In genomic region chr4:76354517-76355473, GRCh38 we compare ENCODE assay signal across 16 cellular contexts. TPM values are rescaled to one million over a fixed set of nuclear protein-coding genes. Genes with fewer than 3 reads are reported as not detected.
DNase-seq lines count a peak whose midpoint lies in the region; ATAC-seq and TF ChIP-seq lines count a peak whose summit lies in the region.
"Had no signal": no experiment of that assay in that cellular context is flagged by ENCODE, and none has a peak within 500 bp of the region (broad histone marks: within the 10 kb centered on the region; RNA-seq: fewer than 3 reads in every experiment).

No MANE protein-coding gene starts in this region.

- H3K4me3 ChIP-seq in CD8-positive, alpha-beta T cell (ENCODE audit: low read depth, low read length), result peak overlapping the region; percentile 20
- no peak overlapping the region for H3K4me3 ChIP-seq in Jurkat, Clone E6-1 (ENCODE audit: low read length)
- H3K4me3 ChIP-seq: breast epithelium, gastrocnemius medialis, stomach had no signal

- CTCF ChIA-PET in CD8-positive, alpha-beta T cell (lab: Charles Lee), result interaction anchor here (0.6 to 1.6 kb wide), 10 partner anchors 10 to 205 kb away, joined by 3 to 5 read pairs (median 3); no protein-coding TSS in a partner anchor

- no peaks in the 10 kb centered on the region for H3K36me3 ChIP-seq in CD8-positive, alpha-beta T cell (ENCODE audit: insufficient read depth, low read length)
- H3K36me3 ChIP-seq: breast epithelium, gastrocnemius medialis had no signal

- no peaks in the 10 kb centered on the region for H3K27me3 Mint-ChIP-seq in CD8-positive, alpha-beta T cell (ENCODE audit: low read depth)
- peaks cover 8% of the 10 kb centered on the region for H3K27me3 Mint-ChIP-seq in activated T-helper 1 cell treated with anti-CD3 and anti-CD28 coated beads, Interleukin-12 subunit alpha, Interleukin-12 subunit beta, Interleukin-2, Interleukin-4 antibody, amounts not matched to agents 30 ng/mL and 10 ng/mL and 1 ng/mL, durations not matched to agents 14 hours and 24 hours and 36 hours (ENCODE audit: insufficient read depth)
- H3K27me3 Mint-ChIP-seq in natural killer cell treated with Interleukin-12 subunit alpha and Interleukin-12 subunit beta and Interleukin-15 and Interleukin-18, amount 100 ng/mL, for 72 hours, result peaks cover 0 to 3% of the 10 kb centered on the region in 2 donors

- H3K36me3 Mint-ChIP-seq in CD8-positive, alpha-beta T cell, result no peaks in the 10 kb centered on the region
- no peaks in the 10 kb centered on the region for H3K36me3 Mint-ChIP-seq in activated T-helper 1 cell treated with anti-CD3 and anti-CD28 coated beads, Interleukin-12 subunit alpha, Interleukin-12 subunit beta, Interleukin-2, Interleukin-4 antibody, amounts not matched to agents 30 ng/mL and 10 ng/mL and 1 ng/mL, durations not matched to agents 14 hours and 24 hours and 36 hours (ENCODE audit: low read depth)
- peaks cover 24% of the 10 kb centered on the region for H3K36me3 Mint-ChIP-seq in natural killer cell treated with Interleukin-12 subunit alpha and Interleukin-12 subunit beta and Interleukin-15 and Interleukin-18, amount 100 ng/mL, for 72 hours

- H3K27me3 ChIP-seq in CD8-positive, alpha-beta T cell (ENCODE audit: insufficient read depth, low read length), result no peaks in the 10 kb centered on the region
- H3K27me3 ChIP-seq: breast epithelium, gastrocnemius medialis, stomach had no signal

- H3K9me3 Mint-ChIP-seq in CD8-positive, alpha-beta T cell, result peaks cover 27% of the 10 kb centered on the region
- peaks cover 17% of the 10 kb centered on the region for H3K9me3 Mint-ChIP-seq in activated T-helper 1 cell treated with anti-CD3 and anti-CD28 coated beads, Interleukin-12 subunit alpha, Interleukin-12 subunit beta, Interleukin-2, Interleukin-4 antibody, amounts not matched to agents 30 ng/mL and 10 ng/mL and 1 ng/mL, durations not matched to agents 14 hours and 24 hours and 36 hours
- H3K9me3 Mint-ChIP-seq in natural killer cell treated with Interleukin-12 subunit alpha and Interleukin-12 subunit beta and Interleukin-15 and Interleukin-18, amount 100 ng/mL, for 72 hours, result peaks cover 13% of the 10 kb centered on the region

- peaks cover 14% of the 10 kb centered on the region for H3K4me1 ChIP-seq in CD8-positive, alpha-beta T cell (ENCODE audit: insufficient read depth, low read length)
- H3K4me1 ChIP-seq: breast epithelium, gastrocnemius medialis, stomach had no signal

- H3K9me3 ChIP-seq in CD8-positive, alpha-beta T cell (ENCODE audit: low read length), result no peaks in the 10 kb centered on the region

- no peak overlapping the region for H3K27ac ChIP-seq in CD8-positive, alpha-beta T cell (ENCODE audit: low read depth, low read length)
- H3K27ac ChIP-seq: breast epithelium, C4-2B, gastrocnemius medialis, stomach had no signal

- peak overlapping the region; percentile 1 for H3K27ac Mint-ChIP-seq in CD8-positive, alpha-beta T cell
- no peak overlapping the region for H3K27ac Mint-ChIP-seq in activated T-helper 1 cell treated with anti-CD3 and anti-CD28 coated beads, Interleukin-12 subunit alpha, Interleukin-12 subunit beta, Interleukin-2, Interleukin-4 antibody, amounts not matched to agents 30 ng/mL and 10 ng/mL and 1 ng/mL, durations not matched to agents 14 hours and 24 hours and 36 hours
- H3K27ac Mint-ChIP-seq in natural killer cell treated with Interleukin-12 subunit alpha and Interleukin-12 subunit beta and Interleukin-15 and Interleukin-18, amount 100 ng/mL, for 72 hours, result peak overlapping the region in 1 of 2 donors; percentile 49

- POLR2A ChIA-PET in CD8-positive, alpha-beta T cell (lab: Charles Lee), result no interaction called here

- DNase-seq in CD8-positive, alpha-beta T cell, result peak in 2 of 7 experiments; percentile 24 to 53
- DNase-seq in Jurkat, Clone E6-1 (ENCODE audit: low read depth, low spot score), result peak; percentile 61
- peak; percentile 14 for DNase-seq in activated T-helper 1 cell treated with anti-CD3 and anti-CD28 coated beads, Interleukin-12 subunit alpha, Interleukin-12 subunit beta, Interleukin-2, Interleukin-4 antibody, amounts not matched to agents 30 ng/mL and 10 ng/mL and 1 ng/mL, durations not matched to agents 14 hours and 24 hours and 36 hours (ENCODE audit: low spot score)
- peak; percentile 67 for DNase-seq in natural killer cell treated with Interleukin-12 subunit alpha and Interleukin-12 subunit beta and Interleukin-15 and Interleukin-18, amount 100 ng/mL, for 72 hours (ENCODE audit: low spot score)
- no peak for DNase-seq in RPMI8226
- no peak for DNase-seq in NCI-H69 (lab: John Stamatoyannopoulos, UW)
- DNase-seq: gastrocnemius medialis, HCEC 1CT, NCI-H1092, NCI-H345, stomach had no signal

- ATAC-seq in CD8-positive, alpha-beta T cell, result peak; percentile 66
- ATAC-seq in natural killer cell treated with Interleukin-12 subunit alpha and Interleukin-12 subunit beta and Interleukin-15 and Interleukin-18, amount 100 ng/mL, for 72 hours, result peak; percentile 87 to 94
- no peak for ATAC-seq in GM18909 (IDR thresholded peaks at IDR 0.05; ENCODE audit: poor library complexity, unreplicated experiment)
- ATAC-seq: gastrocnemius medialis, Panc1 had no signal

- no peak for TF ChIP-seq CTCF in CD8-positive, alpha-beta T cell (IDR thresholded peaks at IDR 0.05)

- H3K4me1 Mint-ChIP-seq in CD8-positive, alpha-beta T cell (ENCODE audit: low read depth), result peaks cover 13% of the 10 kb centered on the region
- H3K4me1 Mint-ChIP-seq in activated T-helper 1 cell treated with anti-CD3 and anti-CD28 coated beads, Interleukin-12 subunit alpha, Interleukin-12 subunit beta, Interleukin-2, Interleukin-4 antibody, amounts not matched to agents 30 ng/mL and 10 ng/mL and 1 ng/mL, durations not matched to agents 14 hours and 24 hours and 36 hours (ENCODE audit: low read depth), result peaks cover 21% of the 10 kb centered on the region
- H3K4me1 Mint-ChIP-seq in natural killer cell treated with Interleukin-12 subunit alpha and Interleukin-12 subunit beta and Interleukin-15 and Interleukin-18, amount 100 ng/mL, for 72 hours (ENCODE audit: low read depth in 2 of 2), result peaks cover 23 to 34% of the 10 kb centered on the region in 2 donors

- peak overlapping the region; percentile 2 for H3K4me3 Mint-ChIP-seq in CD8-positive, alpha-beta T cell
- H3K4me3 Mint-ChIP-seq in activated T-helper 1 cell treated with anti-CD3 and anti-CD28 coated beads, Interleukin-12 subunit alpha, Interleukin-12 subunit beta, Interleukin-2, Interleukin-4 antibody, amounts not matched to agents 30 ng/mL and 10 ng/mL and 1 ng/mL, durations not matched to agents 14 hours and 24 hours and 36 hours, result peak overlapping the region; percentile 1
- peak overlapping the region; percentile 70 for H3K4me3 Mint-ChIP-seq in natural killer cell treated with Interleukin-12 subunit alpha and Interleukin-12 subunit beta and Interleukin-15 and Interleukin-18, amount 100 ng/mL, for 72 hours

- intact Hi-C loops in CD8-positive, alpha-beta T cell (cut with DNase I, micrococcal nuclease), result no loop called here
- intact Hi-C loops in activated T-helper 1 cell treated with anti-CD3 and anti-CD28 coated beads, Interleukin-12 subunit alpha, Interleukin-12 subunit beta, Interleukin-2, Interleukin-4 antibody, amounts not matched to agents 30 ng/mL and 10 ng/mL and 1 ng/mL, durations not matched to agents 14 hours and 24 hours and 36 hours (cut with micrococcal nuclease), result loop anchor here (1.0 kb wide), 2 partner anchors 53 to 140 kb away; no protein-coding TSS in a partner anchor

RNA-seq across cellular contexts. Expression of gene STBD1, which starts 48.3 kb away (rescaled TPM):
- total RNA-seq in CD8-positive, alpha-beta T cell, result not detected
- not detected for polyA plus RNA-seq in Jurkat, Clone E6-1 (2012; ENCODE audit: insufficient read depth, insufficient read length)
- total RNA-seq in activated T-helper 1 cell treated with anti-CD3 and anti-CD28 coated beads, Interleukin-12 subunit alpha, Interleukin-12 subunit beta, Interleukin-2, Interleukin-4 antibody, amounts not matched to agents 30 ng/mL and 10 ng/mL and 1 ng/mL, durations not matched to agents 14 hours and 24 hours and 36 hours, result 0.51 and 0.57 TPM in 2 replicates
- total RNA-seq in natural killer cell treated with Interleukin-12 subunit alpha and Interleukin-12 subunit beta and Interleukin-15 and Interleukin-18, amount 100 ng/mL, for 72 hours, result 1 to 10 TPM; 3.6 to 3.9 TPM
- total RNA-seq: mononuclear cell had no signal

Comparison
In these comparisons a context has a peak if more than half of its experiments do, and no peak if none do; other contexts are left out.
1. DNase-seq: peak in Jurkat, Clone E6-1 (single experiment), activated T-helper 1 cell treated with anti-CD3 and anti-CD28 coated beads, Interleukin-12 subunit alpha, Interleukin-12 subunit beta, Interleukin-2, Interleukin-4 antibody, amounts not matched to agents 30 ng/mL and 10 ng/mL and 1 ng/mL, durations not matched to agents 14 hours and 24 hours and 36 hours (single experiment) and natural killer cell treated with Interleukin-12 subunit alpha and Interleukin-12 subunit beta and Interleukin-15 and Interleukin-18, amount 100 ng/mL, for 72 hours (single experiment); none in RPMI8226 (single experiment) and NCI-H69 (single experiment).
2. H3K4me3 Mint-ChIP-seq: peak in every context shown above with its lines; median percentile 70 in natural killer cell treated with Interleukin-12 subunit alpha and Interleukin-12 subunit beta and Interleukin-15 and Interleukin-18, amount 100 ng/mL, for 72 hours; 2 in CD8-positive, alpha-beta T cell; 1 in activated T-helper 1 cell treated with anti-CD3 and anti-CD28 coated beads, Interleukin-12 subunit alpha, Interleukin-12 subunit beta, Interleukin-2, Interleukin-4 antibody, amounts not matched to agents 30 ng/mL and 10 ng/mL and 1 ng/mL, durations not matched to agents 14 hours and 24 hours and 36 hours.